ENCODE assay signal across 35 cellular contexts in genomic region chr11:45660717-45661416, GRCh38. TPM values are rescaled to one million over a fixed set of nuclear protein-coding genes. Genes with fewer than 3 reads are reported as not detected.
A peak's percentile ranks its signal among the peaks of the same experiment; 100 is the strongest.
DNase-seq lines count a peak whose midpoint lies in the region; ATAC-seq, FAIRE-seq and TF ChIP-seq lines count a peak whose summit lies in the region.
"Had no signal": no experiment of that assay in that cellular context is flagged by ENCODE, and none has a peak within 500 bp of the region (broad histone marks: within the 10 kb centered on the region; RNA-seq: fewer than 3 reads in every experiment).

No MANE protein-coding gene starts in this region.

- TF ChIP-seq POLR2A in HepG2 (IDR thresholded peaks at IDR 0.05; ENCODE audit: insufficient read depth in 1 of 2, low read depth in 2 of 2, low read length in 2 of 2): no peak
- no peak for TF ChIP-seq POLR2A in H1 (IDR thresholded peaks at IDR 0.05; ENCODE audit: control extremely low read depth in 1 of 2, low read depth in 2 of 2, low read length in 2 of 2)
- no peak for TF ChIP-seq POLR2A in esophagus muscularis mucosa (IDR thresholded peaks at IDR 0.05; ENCODE audit: low read depth)

- intact Hi-C loops in HepG2 (cut with micrococcal nuclease; ENCODE audit: unreplicated experiment): no loop called here
- intact Hi-C loops in aorta (cut with DNase I): loop anchor here in 1 of 2 donors (10.0 kb wide), 1 partner anchor 94 kb away; no protein-coding TSS in a partner anchor
- intact Hi-C loops in esophagus muscularis mucosa (cut with DNase I): loop anchor here (5.0 kb wide), 1 partner anchor 111 kb away; no protein-coding TSS in a partner anchor

- 41% methylated on average over 12 of the region's 12 CpGs for WGBS in liver
- 10% methylated on average over 11 of the region's 12 CpGs for WGBS in HepG2 (ENCODE audit: low lambda C conversion rate)
- WGBS in H1 (ENCODE audit: extremely low coverage in 1 of 2, insufficient coverage in 1 of 2, insufficient read length in 1 of 2, insufficient replicate concordance in 2 of 2, low coverage in 1 of 2, low lambda C conversion rate in 2 of 2, missing lambda C conversion rate in 1 of 2), 2 experiments: 63% methylated on average over 12 of the region's 12 CpGs; no CpG with 5 or more reads in 1 of the 2 experiments
- WGBS in aorta, 2 donors: 67 to 72% methylated on average over 12 of the region's 12 CpGs
- WGBS in esophagus muscularis mucosa: 41% methylated on average over 12 of the region's 12 CpGs

- CTCF ChIA-PET in HepG2 (lab: Yijun Ruan, JAX; ENCODE audit: low intra/inter-chr PET ratio, low total read pairs) (no interaction called here), H1 (lab: Charles Lee; ENCODE audit: partially characterized antibody) (interaction anchor here (1.1 to 9.1 kb wide), 8 partner anchors 8 to 321 kb away, joined by 3 to 89 read pairs (median 6); no protein-coding TSS in a partner anchor)
- CTCF ChIA-PET in activated CD8-positive, alpha-beta memory T cell treated with anti-CD3 and anti-CD28 coated beads, Interleukin-2, amount 10 ng/mL, durations not matched to agents 7 days and 5 days (lab: Charles Lee): interaction anchor here (1.0 kb wide), 1 partner anchor 289 kb away, joined by 4 read pairs; no protein-coding TSS in a partner anchor

- no peak overlapping the region for H3K23ac ChIP-seq in H1 (ENCODE audit: insufficient read length)

- in situ Hi-C loops in HepG2 (cut with HindIII; ENCODE audit: extremely low pct_ligation_motif_present, low pct_unique_long_range_greater_than_20kb): no loop called here

- no peaks in the 10 kb centered on the region for H3K36me3 Mint-ChIP-seq in activated CD8-positive, alpha-beta memory T cell treated with anti-CD3 and anti-CD28 coated beads, Interleukin-2, amount 10 ng/mL, durations not matched to agents 7 days and 5 days
- H3K36me3 Mint-ChIP-seq: activated naive CD8-positive, alpha-beta T cell treated with anti-CD3 and anti-CD28 coated beads, Interleukin-2, amount 10 ng/mL, durations not matched to agents 7 days and 5 days; CD8-positive, alpha-beta T cell; naive thymus-derived CD8-positive, alpha-beta T cell had no signal

- H2BK5ac ChIP-seq in H1 (ENCODE audit: low read depth, low read length): no peak overlapping the region

- peak overlapping the region; percentile 60; the same call in 1 of the 2 replicates for H4K8ac ChIP-seq in H1 (ENCODE audit: extremely low read depth, insufficient read depth, low read length)

- peaks cover 12% of the 10 kb centered on the region; the same call in 1 of the 2 replicates for H3K23me2 ChIP-seq in H1 (ENCODE audit: low read depth, low read length)

- H3F3A ChIP-seq in neural cell (ENCODE audit: insufficient read depth, low read length, poor library complexity, severe bottlenecking): no peaks in the 10 kb centered on the region

- H3K27me3 ChIP-seq in liver (ENCODE audit: control insufficient read depth in 4 of 4, insufficient read depth in 4 of 4, low read length in 3 of 4): peaks cover 0 to 6% (median 2%) of the 10 kb centered on the region in 4 donors
- H3K27me3 ChIP-seq in HepG2 (ENCODE audit: control insufficient read depth in 1 of 2, insufficient read depth in 2 of 2, low read length in 2 of 2): peaks cover 23 to 66% of the 10 kb centered on the region in 2 experiments
- peaks cover 8 to 30% (median 26%) of the 10 kb centered on the region in 4 experiments for H3K27me3 ChIP-seq in H1 (replicated peaks in 1 of 4; ENCODE audit: control insufficient read depth in 3 of 4, extremely low read depth in 1 of 4, insufficient read depth in 3 of 4, low read length in 3 of 4)
- no peaks in the 10 kb centered on the region for H3K27me3 ChIP-seq in neural cell (ENCODE audit: insufficient read depth, low read depth, low read length)
- H3K27me3 ChIP-seq in aorta (ENCODE audit: control insufficient read depth in 1 of 2, insufficient read depth in 2 of 2, low read length in 1 of 2): no peaks in the 10 kb centered on the region
- H3K27me3 ChIP-seq in esophagus muscularis mucosa: peaks cover 0 to 94% (median 39%) of the 10 kb centered on the region in 4 donors
- H3K27me3 ChIP-seq: ascending aorta had no signal

- no peak overlapping the region for H3K27ac Mint-ChIP-seq in activated CD8-positive, alpha-beta memory T cell treated with anti-CD3 and anti-CD28 coated beads, Interleukin-2, amount 10 ng/mL, durations not matched to agents 7 days and 5 days
- H3K27ac Mint-ChIP-seq: activated CD4-positive, alpha-beta T cell treated with anti-CD3 and anti-CD28 coated beads, Interleukin-2, amount 10 ng/mL, durations not matched to agents 24 days and 14 days; activated naive CD8-positive, alpha-beta T cell treated with anti-CD3 and anti-CD28 coated beads, Interleukin-2, amount 10 ng/mL, durations not matched to agents 7 days and 5 days; CD8-positive, alpha-beta T cell; effector memory CD8-positive, alpha-beta T cell; naive thymus-derived CD8-positive, alpha-beta T cell had no signal

- POLR2A ChIA-PET in HepG2 (lab: Yijun Ruan, JAX) (no interaction called here), H1 (lab: Charles Lee; ENCODE audit: partially characterized antibody) (interaction anchor here (0.7 kb wide), 1 partner anchor 9 kb away, joined by 3 read pairs; no protein-coding TSS in a partner anchor)

- no TSS peak for BruUV-seq in HepG2 (replicated peaks; lab: Mats Ljungman, UMichigan)

- H3K9ac ChIP-seq in liver (ENCODE audit: low read depth in 1 of 2, low read length in 2 of 2) (no peak overlapping the region), HepG2 (ENCODE audit: insufficient read depth, low read depth, low read length) (no peak overlapping the region), H1 (replicated peaks in 1 of 4; ENCODE audit: extremely low read depth in 1 of 4, low read depth in 3 of 4, low read length in 3 of 4) (no peak overlapping the region), neural cell (ENCODE audit: low read length) (peak overlapping the region; percentile 30)

- no peak overlapping the region for H2BK20ac ChIP-seq in H1 (ENCODE audit: low read length)

- H3K36me3 ChIP-seq in liver (ENCODE audit: control insufficient read depth in 4 of 4, insufficient read depth in 3 of 4, low read depth in 1 of 4, low read length in 3 of 4) (peaks cover 0 to 2% (median 0%) of the 10 kb centered on the region in 4 donors), HepG2 (replicated peaks in 1 of 2; ENCODE audit: control insufficient read depth in 1 of 2, insufficient read depth in 2 of 2, low read length in 2 of 2) (no peaks in the 10 kb centered on the region), H1 (ENCODE audit: control insufficient read depth in 2 of 4, insufficient read depth in 4 of 4, low read length in 3 of 4) (no peaks in the 10 kb centered on the region), neural cell (ENCODE audit: insufficient read depth, low read length) (no peaks in the 10 kb centered on the region), aorta (ENCODE audit: control insufficient read depth in 1 of 2, insufficient read depth in 2 of 2, low read length in 1 of 2) (no peaks in the 10 kb centered on the region), esophagus muscularis mucosa (no peaks in the 10 kb centered on the region)
- H3K36me3 ChIP-seq: ascending aorta, BE2C, cardiac muscle cell, HAP-1, tibial artery had no signal

- H2AFZ ChIP-seq in HepG2 (ENCODE audit: low read length) (no peak overlapping the region), H1 (ENCODE audit: low read length) (no peak overlapping the region), neural cell (ENCODE audit: low read depth, low read length) (no peak overlapping the region)

- TF ChIP-seq RAD21 in liver (IDR thresholded peaks at IDR 0.05) (no peak), HepG2 (CRISPR knock-in tag; IDR thresholded peaks at IDR 0.05) (no peak), H1 (IDR thresholded peaks at IDR 0.05 in 1 of 2, conservative IDR thresholded peaks at IDR 0.05 in 1 of 2; ENCODE audit: low read depth in 2 of 2, low read length in 2 of 2) (0 out of 4 replicates have a peak, but pooled peaks of 1 of the 2 experiments have one; percentile 7), neural cell (conservative IDR thresholded peaks at IDR 0.05) (peak; percentile 42)

- no peak overlapping the region for H2BK120ac ChIP-seq in H1 (replicated peaks; ENCODE audit: low read depth, low read length)

- no peak for TF ChIP-seq CTCF in liver (IDR thresholded peaks at IDR 0.05; ENCODE audit: low read depth, low read length, missing input control)
- no peak for TF ChIP-seq CTCF in HepG2 (CRISPR knock-in tag; IDR thresholded peaks at IDR 0.05)
- TF ChIP-seq CTCF in H1 (IDR thresholded peaks at IDR 0.05; ENCODE audit: control extremely low read depth in 1 of 3, insufficient read depth in 1 of 3, low read depth in 1 of 3, low read length in 3 of 3): no peak
- peak; percentile 31 for TF ChIP-seq CTCF in neural cell (IDR thresholded peaks at IDR 0.05; ENCODE audit: poor library complexity, severe bottlenecking)
- TF ChIP-seq CTCF in esophagus muscularis mucosa (IDR thresholded peaks at IDR 0.05): no peak

- no peak for ATAC-seq in HepG2
- no peak for ATAC-seq in aorta (ENCODE audit: low FRiP score)
- no peak for ATAC-seq in activated CD8-positive, alpha-beta memory T cell treated with anti-CD3 and anti-CD28 coated beads, Interleukin-2, amount 10 ng/mL, durations not matched to agents 7 days and 5 days
- ATAC-seq: CD8-positive, alpha-beta T cell; effector memory CD8-positive, alpha-beta T cell; naive thymus-derived CD8-positive, alpha-beta T cell; right cardiac atrium had no signal

- H3K9me3 Mint-ChIP-seq in activated CD8-positive, alpha-beta memory T cell treated with anti-CD3 and anti-CD28 coated beads, Interleukin-2, amount 10 ng/mL, durations not matched to agents 7 days and 5 days (ENCODE audit: low read depth): no peaks in the 10 kb centered on the region
- H3K9me3 Mint-ChIP-seq: activated CD4-positive, alpha-beta T cell treated with anti-CD3 and anti-CD28 coated beads, Interleukin-2, amount 10 ng/mL, durations not matched to agents 24 days and 14 days; activated naive CD8-positive, alpha-beta T cell treated with anti-CD3 and anti-CD28 coated beads, Interleukin-2, amount 10 ng/mL, durations not matched to agents 7 days and 5 days; CD8-positive, alpha-beta T cell; effector memory CD8-positive, alpha-beta T cell; naive thymus-derived CD8-positive, alpha-beta T cell had no signal

- no peak overlapping the region for H4K5ac ChIP-seq in H1 (ENCODE audit: insufficient read length, low read depth, low read length)

- no peak overlapping the region; the same call in 1 of the 2 replicates for H3K18ac ChIP-seq in H1 (ENCODE audit: extremely low read depth, low read length)

- H2BK15ac ChIP-seq in H1 (ENCODE audit: low read length): peak overlapping the region; percentile 40; the same call in 1 of the 2 replicates

- H3K9me2 ChIP-seq in neural cell (ENCODE audit: insufficient read depth, low read length): no peaks in the 10 kb centered on the region

- H3K79me1 ChIP-seq in H1 (ENCODE audit: low read depth, low read length): no peaks in the 10 kb centered on the region

- H3K4me1 ChIP-seq in liver (ENCODE audit: control insufficient read depth in 4 of 4, insufficient read depth in 4 of 4, low read length in 3 of 4): peaks cover 10 to 16% (median 12%) of the 10 kb centered on the region in 4 donors
- H3K4me1 ChIP-seq in HepG2 (ENCODE audit: insufficient read depth, low read length): no peaks in the 10 kb centered on the region
- peaks cover 0 to 28% (median 21%) of the 10 kb centered on the region in 4 experiments; a peak in 6 of 7 replicates for H3K4me1 ChIP-seq in H1 (replicated peaks in 1 of 4; ENCODE audit: control insufficient read depth in 3 of 4, insufficient read depth in 4 of 4, low read length in 3 of 4)
- H3K4me1 ChIP-seq in aorta (ENCODE audit: control insufficient read depth in 1 of 2, insufficient read depth in 2 of 2, low read length in 2 of 2): no peaks in the 10 kb centered on the region
- H3K4me1 ChIP-seq in esophagus muscularis mucosa: peaks cover 41 to 60% (median 53%) of the 10 kb centered on the region in 4 donors
- H3K4me1 ChIP-seq: HAP-1 had no signal

- H2BK12ac ChIP-seq in H1 (ENCODE audit: low read depth, low read length): no peak overlapping the region

- H4K91ac ChIP-seq in H1 (replicated peaks; ENCODE audit: insufficient read length, low read length): no peak overlapping the region

- no peaks in the 10 kb centered on the region for H3K79me2 ChIP-seq in HepG2 (ENCODE audit: insufficient read depth, low read length)
- H3K79me2 ChIP-seq in H1 (ENCODE audit: control insufficient read depth in 1 of 2, insufficient read depth in 2 of 2, low read length in 2 of 2): no peaks in the 10 kb centered on the region
- H3K79me2 ChIP-seq in neural cell (replicated peaks; ENCODE audit: insufficient read depth, low read length): peaks cover 31% of the 10 kb centered on the region

- H3K4me2 ChIP-seq in HepG2 (ENCODE audit: low read depth, low read length) (no peak overlapping the region), H1 (ENCODE audit: insufficient read depth in 1 of 2, low read depth in 2 of 2, low read length in 2 of 2) (no peak overlapping the region), neural cell (ENCODE audit: low read length) (peak overlapping the region; percentile 41)

- H3K27ac ChIP-seq in liver (ENCODE audit: low read depth in 1 of 2, low read length in 2 of 2) (no peak overlapping the region), HepG2 (ENCODE audit: extremely low read length, insufficient read depth, low read length) (no peak overlapping the region), H1 (ENCODE audit: low read depth, low read length) (no peak overlapping the region), neural cell (ENCODE audit: low read length) (peak overlapping the region; percentile 4), aorta (ENCODE audit: low read depth in 1 of 2, low read length in 2 of 2) (no peak overlapping the region), esophagus muscularis mucosa (replicated peaks in 1 of 4) (no peak overlapping the region)
- H3K27ac ChIP-seq: ascending aorta, cardiac muscle cell, HL-60, VCaP had no signal

- H3K4me3 Mint-ChIP-seq in activated CD8-positive, alpha-beta memory T cell treated with anti-CD3 and anti-CD28 coated beads, Interleukin-2, amount 10 ng/mL, durations not matched to agents 7 days and 5 days: no peak overlapping the region
- H3K4me3 Mint-ChIP-seq: activated CD4-positive, alpha-beta T cell treated with anti-CD3 and anti-CD28 coated beads, Interleukin-2, amount 10 ng/mL, durations not matched to agents 24 days and 14 days; activated naive CD8-positive, alpha-beta T cell treated with anti-CD3 and anti-CD28 coated beads, Interleukin-2, amount 10 ng/mL, durations not matched to agents 7 days and 5 days; CD8-positive, alpha-beta T cell; effector memory CD8-positive, alpha-beta T cell; naive thymus-derived CD8-positive, alpha-beta T cell had no signal

- DNase-seq in HepG2 (ENCODE audit: low spot score) (no peak), H1 (ENCODE audit: low read depth in 1 of 2, low spot score in 2 of 2) (no peak), aorta (peak; percentile 24 to 62), esophagus muscularis mucosa (ENCODE audit: extremely low spot score) (no peak)
- no peak for DNase-seq in stimulated activated CD4-positive, alpha-beta T cell treated with anti-CD3 and anti-CD28 coated beads, Interleukin-2, amount 100 ng/mL, for 24 hours
- no peak for DNase-seq in activated CD8-positive, alpha-beta memory T cell treated with anti-CD3 and anti-CD28 coated beads, Interleukin-2, amount 10 ng/mL, durations not matched to agents 7 days and 5 days
- DNase-seq: ACHN; activated CD4-positive, alpha-beta T cell treated with anti-CD3 and anti-CD28 coated beads, Interleukin-2, amount 10 ng/mL, durations not matched to agents 24 days and 14 days; activated CD8-positive, alpha-beta memory T cell treated with anti-CD3 and anti-CD28 coated beads for 24 hours; activated effector memory CD4-positive, alpha-beta T cell treated with anti-CD3 and anti-CD28 coated beads, Interleukin-2, amount 50 U/mL, for 16 hours; activated naive CD8-positive, alpha-beta T cell treated with anti-CD3 and anti-CD28 coated beads, Interleukin-2, amount 10 ng/mL, durations not matched to agents 7 days and 5 days; BE2C; CD8-positive, alpha-beta T cell; cortex of kidney; effector memory CD8-positive, alpha-beta T cell; islet precursor cell; KG1; NCI-H1105; NCI-H187 treated with DMSO at 0.1 percent for 48 hours; SIG-M5; stimulated activated CD4-positive, alpha-beta T cell treated with anti-CD3 and anti-CD28 coated beads, Interleukin-2, amount 100 ng/mL, for 48 hours; T-helper 9 cell had no signal

- H2AK5ac ChIP-seq in H1 (ENCODE audit: low read depth, low read length): no peak overlapping the region

- no peaks in the 10 kb centered on the region for H3K4me1 Mint-ChIP-seq in activated CD8-positive, alpha-beta memory T cell treated with anti-CD3 and anti-CD28 coated beads, Interleukin-2, amount 10 ng/mL, durations not matched to agents 7 days and 5 days

- H3K14ac ChIP-seq in H1 (ENCODE audit: insufficient read length): no peak overlapping the region

- H3K56ac ChIP-seq in H1 (replicated peaks; ENCODE audit: insufficient read length, low read depth, low read length): no peak overlapping the region

- H3K9me3 ChIP-seq in liver (ENCODE audit: control insufficient read depth in 4 of 4, low read length in 3 of 4) (no peaks in the 10 kb centered on the region), HepG2 (ENCODE audit: low read length) (no peaks in the 10 kb centered on the region), H1 (ENCODE audit: insufficient read depth in 2 of 2, low read depth in 1 of 2, low read length in 1 of 2) (no peaks in the 10 kb centered on the region), neural cell (ENCODE audit: low read length) (no peaks in the 10 kb centered on the region), aorta (ENCODE audit: control insufficient read depth, low read length) (no peaks in the 10 kb centered on the region), esophagus muscularis mucosa (no peaks in the 10 kb centered on the region)
- H3K9me3 ChIP-seq: ascending aorta, BE2C, HAP-1, tibial artery had no signal

- peaks cover 65% of the 10 kb centered on the region for H3K27me3 Mint-ChIP-seq in activated CD8-positive, alpha-beta memory T cell treated with anti-CD3 and anti-CD28 coated beads, Interleukin-2, amount 10 ng/mL, durations not matched to agents 7 days and 5 days

- H3K4me3 ChIP-seq in liver (ENCODE audit: low read depth in 1 of 3, low read length in 3 of 3): no peak overlapping the region
- no peak overlapping the region for H3K4me3 ChIP-seq in HepG2 (replicated peaks in 1 of 3; ENCODE audit: insufficient read depth in 1 of 3, low read depth in 2 of 3, low read length in 3 of 3)
- H3K4me3 ChIP-seq in H1 (ENCODE audit: extremely low read depth in 1 of 4, insufficient read depth in 2 of 4, low read depth in 3 of 4, low read length in 4 of 4): no peak overlapping the region
- H3K4me3 ChIP-seq in neural cell (ENCODE audit: low read length): peak overlapping the region; percentile 96
- no peak overlapping the region for H3K4me3 ChIP-seq in aorta (ENCODE audit: low read length in 2 of 2)
- no peak overlapping the region for H3K4me3 ChIP-seq in esophagus muscularis mucosa
- H3K4me3 ChIP-seq: ascending aorta, cardiac muscle cell, HAP-1, tibial artery had no signal

- no peak for TF ChIP-seq EP300 in HepG2 (IDR thresholded peaks at IDR 0.05; ENCODE audit: low read depth in 2 of 2, low read length in 2 of 2)
- no peak for TF ChIP-seq EP300 in HepG2 (CRISPR knock-in tag; IDR thresholded peaks at IDR 0.05; ENCODE audit: borderline replicate concordance)
- TF ChIP-seq EP300 in H1 (IDR thresholded peaks at IDR 0.05; ENCODE audit: borderline replicate concordance in 1 of 2, low read depth in 2 of 2, low read length in 2 of 2): no peak
- TF ChIP-seq EP300 in neural cell (conservative IDR thresholded peaks at IDR 0.05; ENCODE audit: poor library complexity, severe bottlenecking): no peak
- TF ChIP-seq EP300 in esophagus muscularis mucosa (IDR thresholded peaks at IDR 0.05): no peak

- FAIRE-seq in HepG2 (lab: Jason Lieb, UNC): no peak
- FAIRE-seq in H1 (lab: Jason Lieb, UNC): no peak
- FAIRE-seq: RCC 7860 had no signal

- H3K4ac ChIP-seq in H1 (replicated peaks; ENCODE audit: insufficient read length, low read depth, low read length): no peak overlapping the region

- H4K20me1 ChIP-seq in HepG2 (ENCODE audit: insufficient read depth, low read length) (peaks cover 3% of the 10 kb centered on the region; the same call in 1 of the 2 replicates), H1 (replicated peaks in 1 of 2; ENCODE audit: control insufficient read depth in 1 of 2, insufficient read depth in 2 of 2, low read length in 2 of 2) (no peaks in the 10 kb centered on the region), neural cell (ENCODE audit: insufficient read depth) (no peaks in the 10 kb centered on the region)

RNA-seq across cellular contexts. Expression of gene CHST1, which starts 4.6 kb away (rescaled TPM):
- total RNA-seq in liver (under 1 TPM; 0.23 to 0.59 TPM), HepG2 (2016; rRNA removed; fragmentation: Illumina TruSeq; extraction: Trizol) (not detected in 2 replicates), aorta (10 to 100 TPM; 11.0 to 15.2 TPM), esophagus muscularis mucosa (1 to 10 TPM; 3.3 to 6.9 (median 3.7) TPM)
- polyA plus RNA-seq in liver (under 1 TPM; 0.32 to 0.81 TPM), HepG2 (2011; rRNA removed) (not detected in 2 replicates), H1 (2011; rRNA removed) (1.6 and 2.7 TPM in 2 replicates), neural cell (16.2 and 22.8 TPM in 2 replicates), aorta (10 to 100 TPM in 1 of 2 donors, 1 to 10 TPM in 1; 6.0 to 31.0 TPM)
- total RNA-seq in HepG2 (2016; cell fraction: cytosol; rRNA removed; fragmentation: Illumina TruSeq; extraction: Trizol; ENCODE audit: low read depth): not detected in 2 replicates
- total RNA-seq in HepG2 (2016; cell fraction: insoluble cytoplasmic fraction; rRNA removed; fragmentation: Illumina TruSeq; extraction: Trizol): not detected in 2 replicates
- not detected in 2 replicates for total RNA-seq in HepG2 (2016; cell fraction: membrane; rRNA removed; fragmentation: Illumina TruSeq; extraction: Trizol)
- not detected in 2 replicates for total RNA-seq in HepG2 (2016; cell fraction: nucleus; rRNA removed; fragmentation: Illumina TruSeq; extraction: Trizol)
- polyA plus RNA-seq in HepG2 (2011; cell fraction: cytosol; rRNA removed): not detected in 2 replicates
- not detected in 2 replicates for polyA plus RNA-seq in HepG2 (2011; cell fraction: nucleus; rRNA removed)
- not detected in 2 replicates for polyA plus RNA-seq in HepG2 (2012)
- not detected in 2 replicates for polyA plus RNA-seq in HepG2 (2016; cell fraction: cytosol; fragmentation: Illumina TruSeq; extraction: Trizol; ENCODE audit: low read depth)
- polyA plus RNA-seq in HepG2 (2016; cell fraction: insoluble cytoplasmic fraction; fragmentation: Illumina TruSeq; extraction: Trizol; ENCODE audit: low read depth): not detected in 2 replicates
- not detected in 2 replicates for polyA plus RNA-seq in HepG2 (2016; cell fraction: membrane; fragmentation: Illumina TruSeq; extraction: Trizol; ENCODE audit: low read depth)
- polyA plus RNA-seq in HepG2 (2016; cell fraction: nucleus; fragmentation: Illumina TruSeq; extraction: Trizol; ENCODE audit: insufficient read depth, low read depth): not detected in 2 replicates
- not detected in 2 replicates for polyA minus RNA-seq in HepG2 (2011; rRNA and poly(A)+ RNA removed; ENCODE audit: low replicate concordance)
- not detected in 2 replicates for polyA minus RNA-seq in HepG2 (2011; cell fraction: cytosol; rRNA and poly(A)+ RNA removed)
- not detected in 2 replicates for polyA minus RNA-seq in HepG2 (2011; cell fraction: nucleus; rRNA and poly(A)+ RNA removed)
- 1.6 and 3.8 TPM in 2 replicates for total RNA-seq in H1 (2021; fragmentation: NEBNext Ultra II Directional; extraction: Animal tissue kit (Norgen Biotek cat#: 25700))
- 1.2 TPM for polyA plus RNA-seq in H1 (2011; cell fraction: cytosol; rRNA removed)
- polyA plus RNA-seq in H1 (2011; cell fraction: nucleus; rRNA removed): 3.8 TPM
- 1.0 to 1.7 TPM (median 1.5 TPM) in 4 replicates for polyA plus RNA-seq in H1 (2012, experiment 1 of 2)
- 1.0 TPM for polyA plus RNA-seq in H1 (2012, experiment 2 of 2)
- 1.4 TPM for polyA plus RNA-seq in H1 (2013, experiment 1 of 2)
- polyA plus RNA-seq in H1 (2013, experiment 2 of 2): 1.7 TPM
- 0.44 and 0.82 TPM in 2 replicates for polyA minus RNA-seq in H1 (2011; rRNA and poly(A)+ RNA removed)
- polyA minus RNA-seq in H1 (2011; cell fraction: cytosol; rRNA and poly(A)+ RNA removed): 0.51 TPM
- polyA minus RNA-seq in H1 (2011; cell fraction: nucleus; rRNA and poly(A)+ RNA removed): 1.6 TPM
- 17.4 and 19.2 TPM in 2 replicates for polyA minus RNA-seq in neural cell
- under 1 TPM in 1 of 2 experiments, not detected in 1; 0.35 TPM for total RNA-seq in activated CD8-positive, alpha-beta memory T cell treated with anti-CD3 and anti-CD28 coated beads, Interleukin-2, amount 10 ng/mL, durations not matched to agents 7 days and 5 days
- total RNA-seq: activated naive CD8-positive, alpha-beta T cell treated with anti-CD3 and anti-CD28 coated beads, Interleukin-2, amount 10 ng/mL, durations not matched to agents 7 days and 5 days; CD8-positive, alpha-beta T cell; MCF 10A; mononuclear cell; naive thymus-derived CD8-positive, alpha-beta T cell had no signal
- polyA plus RNA-seq: naive thymus-derived CD8-positive, alpha-beta T cell had no signal

Comparison
In these comparisons a context has a peak if more than half of its experiments do, and no peak if none do; other contexts are left out.
1. DNase-seq: peak in aorta (2 of 2); none in HepG2 (single experiment), H1 (0 of 2), stimulated activated CD4-positive, alpha-beta T cell treated with anti-CD3 and anti-CD28 coated beads, Interleukin-2, amount 100 ng/mL, for 24 hours (0 of 2), esophagus muscularis mucosa (single experiment) and activated CD8-positive, alpha-beta memory T cell treated with anti-CD3 and anti-CD28 coated beads, Interleukin-2, amount 10 ng/mL, durations not matched to agents 7 days and 5 days (single experiment).